8 cellular contexts compared by ENCODE assay signal in genomic region chr5:159515909-159516415, GRCh38.
DNase-seq lines count a peak whose midpoint lies in the region; ATAC-seq, FAIRE-seq and TF ChIP-seq lines count a peak whose summit lies in the region.

No MANE protein-coding gene starts in this region.

- H3K27me3 ChIP-seq in AG04450 (ENCODE audit: control insufficient read depth, insufficient read depth, low read length): no peaks in the 10 kb centered on the region
- no peaks in the 10 kb centered on the region for H3K27me3 ChIP-seq in pancreas
- H3K27me3 ChIP-seq in upper lobe of left lung: no peaks in the 10 kb centered on the region

- 24 to 27% methylated on average over 10 of the region's 10 CpGs for WGBS in pancreas, 2 donors
- WGBS in upper lobe of left lung, 2 donors: 40 to 50% methylated on average over 10 of the region's 10 CpGs

- intact Hi-C loops in pancreas (cut with DNase I): no loop called here

- H3K9me3 ChIP-seq in AG04450 (ENCODE audit: control insufficient read depth, insufficient read depth, low read length): no peaks in the 10 kb centered on the region
- H3K9me3 ChIP-seq in pancreas: no peaks in the 10 kb centered on the region
- no peaks in the 10 kb centered on the region for H3K9me3 ChIP-seq in upper lobe of left lung

- H3K4me3 ChIP-seq in AG04450 (ENCODE audit: low read depth, low read length): no peak overlapping the region
- no peak overlapping the region for H3K4me3 ChIP-seq in fibroblast of pulmonary artery (replicated peaks; ENCODE audit: low read depth, low read length)
- H3K4me3 ChIP-seq in pancreas: no peak overlapping the region
- H3K4me3 ChIP-seq in upper lobe of left lung: no peak overlapping the region

- FAIRE-seq in pancreas (lab: Jason Lieb, UNC): no peak

- H3K36me3 ChIP-seq in pancreas (no peaks in the 10 kb centered on the region), upper lobe of left lung (no peaks in the 10 kb centered on the region)

- TF ChIP-seq POLR2A in upper lobe of left lung (IDR thresholded peaks at IDR 0.05): no peak

- peak; percentile 95 for ATAC-seq in GM18511 (IDR thresholded peaks at IDR 0.05; ENCODE audit: unreplicated experiment)
- ATAC-seq in HG02943 (IDR thresholded peaks at IDR 0.05; ENCODE audit: low read depth, unreplicated experiment): peak; percentile 80
- peak; percentile 84 to 94 (median 90) for ATAC-seq in pancreas
- ATAC-seq in upper lobe of left lung (ENCODE audit: low FRiP score in 2 of 2): peak; percentile 61 to 74

- no peak for TF ChIP-seq EP300 in upper lobe of left lung (IDR thresholded peaks at IDR 0.05)

- POLR2A ChIA-PET in AG04450 (lab: Yijun Ruan, JAX): interaction anchor here (0.6 to 0.7 kb wide), 3 partner anchors 40 to 493 kb away, joined by 4 to 11 read pairs (median 5); partner anchors contain the start of gene TTC1

- H3K4me1 ChIP-seq in pancreas: no peaks in the 10 kb centered on the region
- H3K4me1 ChIP-seq in upper lobe of left lung: peaks cover 0 to 18% (median 12%) of the 10 kb centered on the region in 4 donors

- CTCF ChIA-PET in AG04450 (lab: Charles Lee): interaction anchor here (0.6 to 2.0 kb wide), 17 partner anchors 9 to 820 kb away, joined by 3 to 13 read pairs (median 4); no protein-coding TSS in a partner anchor

- TF ChIP-seq CTCF in AG04450 (IDR thresholded peaks at IDR 0.05; ENCODE audit: low read depth, low read length) (peak; percentile 76), fibroblast of pulmonary artery (IDR thresholded peaks at IDR 0.05; ENCODE audit: low read length, missing control alignments) (peak; percentile 88), pancreas (IDR thresholded peaks at IDR 0.05) (peak; percentile 49 to 75 (median 71)), upper lobe of left lung (IDR thresholded peaks at IDR 0.05) (peak; percentile 51 to 72 (median 65))

- DNase-seq in AG04450 (ENCODE audit: low read depth, low spot score) (no peak), NOMO-1 (lab: John Stamatoyannopoulos, UW; ENCODE audit: unreplicated experiment in 2 of 2) (peak; percentile 51 to 74), activated T-cell treated with anti-CD3 and anti-CD28 coated beads for 48 hours (ENCODE audit: low read depth) (peak; percentile 75), fibroblast of pulmonary artery (ENCODE audit: low read depth) (peak; percentile 66), pancreas (peak in 5 of 6 donors; percentile 40 to 84 (median 73)), upper lobe of left lung (peak; percentile 80 to 92)

- H3K27ac ChIP-seq in AG04450 (ENCODE audit: low read depth, low read length) (no peak overlapping the region), pancreas (no peak overlapping the region), upper lobe of left lung (no peak overlapping the region)
